Comparison of ENCODE assay signal across 8 cellular contexts in genomic region chr9:133715866-133716563, GRCh38. TPM values are rescaled to one million over a fixed set of nuclear protein-coding genes. Genes with fewer than 3 reads are reported as not detected.
DNase-seq lines count a peak whose midpoint lies in the region; ATAC-seq and TF ChIP-seq lines count a peak whose summit lies in the region.

No MANE protein-coding gene starts in this region.

- DNase-seq in COR-L47 (lab: John Stamatoyannopoulos, UW) (peak; percentile 32), NAMALWA (ENCODE audit: low spot score) (peak; percentile 46), mucosa of descending colon (peak in 2 of 3 donors; percentile 31 to 39), HuH-7.5 (ENCODE audit: low spot score) (no peak), AG08396 (ENCODE audit: low spot score) (no peak), ACHN (no peak)
- DNase-seq in activated naive CD4-positive, alpha-beta T cell treated with anti-CD3 and anti-CD28 coated beads, Interleukin-2, amount 50 U/mL, for 72 hours (ENCODE audit: low spot score in 2 of 2) = no peak

- ATAC-seq in activated naive CD4-positive, alpha-beta T cell treated with anti-CD3 and anti-CD28 coated beads, Interleukin-2, amount 50 U/mL, for 72 hours = peak; percentile 35 to 50
- ATAC-seq in mucosa of descending colon = no peak
- no peak for ATAC-seq in HG03135 (IDR thresholded peaks at IDR 0.05; ENCODE audit: unreplicated experiment)

- H3K27ac Mint-ChIP-seq in activated naive CD4-positive, alpha-beta T cell treated with anti-CD3 and anti-CD28 coated beads, Interleukin-2, amount 50 U/mL, for 72 hours = peak overlapping the region in 1 of 2 donors; percentile 37

- intact Hi-C loops in mucosa of descending colon (cut with DNase I, micrococcal nuclease) = loop anchor here in 1 of 2 donors (5.0 kb wide), 1 partner anchor 184 kb away; the partner anchor contains the start of gene ADAMTSL2

- H3K36me3 Mint-ChIP-seq in activated naive CD4-positive, alpha-beta T cell treated with anti-CD3 and anti-CD28 coated beads, Interleukin-2, amount 50 U/mL, for 72 hours = peaks cover 0 to 6% of the 10 kb centered on the region in 2 donors

- no peak for TF ChIP-seq CTCF in mucosa of descending colon (IDR thresholded peaks at IDR 0.05)

- in situ Hi-C loops in ACHN (cut with HindIII; ENCODE audit: low pct_ligation_motif_present, low pct_unique_long_range_greater_than_20kb, low sequenced_read_pairs) = no loop called here

- no peaks in the 10 kb centered on the region for H3K36me3 ChIP-seq in mucosa of descending colon (ENCODE audit: low read depth)

- H3K4me3 ChIP-seq in mucosa of descending colon = no peak overlapping the region

- H3K9me3 ChIP-seq in mucosa of descending colon = no peaks in the 10 kb centered on the region

- no peaks in the 10 kb centered on the region for H3K4me1 ChIP-seq in mucosa of descending colon (ENCODE audit: low read depth)

- peaks cover 0 to 5% of the 10 kb centered on the region in 2 donors for H3K9me3 Mint-ChIP-seq in activated naive CD4-positive, alpha-beta T cell treated with anti-CD3 and anti-CD28 coated beads, Interleukin-2, amount 50 U/mL, for 72 hours

RNA-seq across cellular contexts. Expression of gene SARDH, which starts 22.1 kb away (rescaled TPM):
- total RNA-seq in activated naive CD4-positive, alpha-beta T cell treated with anti-CD3 and anti-CD28 coated beads, Interleukin-2, amount 50 U/mL, for 72 hours = 1 to 10 TPM; 3.5 to 7.5 TPM
- total RNA-seq in mucosa of descending colon = 1 to 10 TPM in 1 of 3 donors, under 1 TPM in 2; 0.23 to 2.1 (median 0.46) TPM

Comparison
In these comparisons a context has a peak if more than half of its experiments do, and no peak if none do; other contexts are left out.
1. DNase-seq: peak in COR-L47 (single experiment), NAMALWA (single experiment) and mucosa of descending colon (2 of 3); none in activated naive CD4-positive, alpha-beta T cell treated with anti-CD3 and anti-CD28 coated beads, Interleukin-2, amount 50 U/mL, for 72 hours (0 of 2), HuH-7.5 (single experiment), AG08396 (single experiment) and ACHN (single experiment).
2. ATAC-seq: peak in activated naive CD4-positive, alpha-beta T cell treated with anti-CD3 and anti-CD28 coated beads, Interleukin-2, amount 50 U/mL, for 72 hours (2 of 2); none in mucosa of descending colon (single experiment) and HG03135 (single experiment).